ENCODE assay signal across 9 cellular contexts in the genomic region with DNA sequence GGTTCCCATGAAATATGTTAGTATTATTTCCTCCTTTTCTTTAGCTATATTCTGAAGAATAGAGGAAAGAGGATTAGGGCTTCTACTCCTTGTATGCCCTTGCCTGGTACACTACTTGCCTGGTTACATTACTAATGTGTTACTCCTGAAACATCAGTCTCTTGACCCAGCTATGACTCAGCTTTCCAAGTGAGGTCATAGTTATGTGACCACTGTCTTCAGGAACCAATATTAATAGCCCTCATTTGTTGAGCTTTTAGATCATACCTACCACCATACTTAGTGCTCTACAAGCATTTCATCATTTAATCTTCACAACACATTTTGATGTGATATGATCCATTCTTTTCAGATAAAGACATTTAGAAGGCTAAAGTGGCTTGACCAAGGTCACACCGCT.
DNase-seq lines count a peak whose midpoint lies in the region; ATAC-seq and TF ChIP-seq lines count a peak whose summit lies in the region.
"Had no signal": no experiment of that assay in that cellular context is flagged by ENCODE, and none has a peak within 500 bp of the region (broad histone marks: within the 10 kb centered on the region; RNA-seq: fewer than 3 reads in every experiment).

No MANE protein-coding gene starts in this region.

- H3K4me3 ChIP-seq in A673 (ENCODE audit: low read depth, low read length, poor library complexity, severe bottlenecking) = no peak overlapping the region
- no peak overlapping the region for H3K4me3 ChIP-seq in neuronal stem cell (ENCODE audit: low read length in 2 of 2)

- no peak overlapping the region for H4K8ac ChIP-seq in neuronal stem cell (ENCODE audit: low read depth, low read length)

- no peak overlapping the region for H3K23ac ChIP-seq in neuronal stem cell (ENCODE audit: low read depth, low read length, poor library complexity)

- H3K79me1 ChIP-seq in neuronal stem cell (ENCODE audit: low read depth, low read length) = no peaks in the 10 kb centered on the region

- intact Hi-C loops in A673 (cut with micrococcal nuclease; ENCODE audit: unreplicated experiment) = no loop called here

- no peak overlapping the region for H3K14ac ChIP-seq in neuronal stem cell (ENCODE audit: low read length)

- CTCF ChIA-PET in A673 (lab: Charles Lee) = no interaction called here

- H2BK120ac ChIP-seq in neuronal stem cell (ENCODE audit: low read depth, low read length) = no peak overlapping the region

- TF ChIP-seq CTCF in A673 (conservative IDR thresholded peaks at IDR 0.05; ENCODE audit: low read depth, low read length) = no peak

- H3K4me1 ChIP-seq in A673 (ENCODE audit: insufficient read depth, low read length, poor library complexity, severe bottlenecking) (peaks cover 12% of the 10 kb centered on the region), neuronal stem cell (ENCODE audit: control insufficient read depth in 2 of 2, insufficient read depth in 1 of 2, low read depth in 1 of 2, low read length in 2 of 2) (peaks cover 0 to 5% of the 10 kb centered on the region in 2 donors)

- DNase-seq in astrocyte of the hippocampus (ENCODE audit: low read depth, low spot score) = peak; percentile 79
- peak; percentile 87 for DNase-seq in renal cortical epithelial cell (ENCODE audit: low read depth)
- no peak for DNase-seq in A673 (ENCODE audit: low spot score)
- DNase-seq in neuronal stem cell (ENCODE audit: low spot score) = no peak
- no peak for DNase-seq in NCI-H446 (lab: John Stamatoyannopoulos, UW)

- H3K36me3 ChIP-seq in A673 (ENCODE audit: insufficient read depth, low read length, poor library complexity, severe bottlenecking) (no peaks in the 10 kb centered on the region), neuronal stem cell (replicated peaks in 1 of 2; ENCODE audit: control insufficient read depth in 2 of 2, insufficient read depth in 2 of 2, low read length in 2 of 2) (no peaks in the 10 kb centered on the region)
- H3K36me3 ChIP-seq: adrenal gland had no signal

- H3K18ac ChIP-seq in neuronal stem cell (ENCODE audit: low read length) = no peak overlapping the region

- no peak overlapping the region for H3K4me2 ChIP-seq in neuronal stem cell (ENCODE audit: insufficient read depth, low read length, poor library complexity, severe bottlenecking)

- H3K9me3 ChIP-seq in A673 (ENCODE audit: low read depth, low read length, poor library complexity, severe bottlenecking) = no peaks in the 10 kb centered on the region
- no peaks in the 10 kb centered on the region for H3K9me3 ChIP-seq in neuronal stem cell (replicated peaks in 1 of 2; ENCODE audit: control insufficient read depth in 2 of 2, insufficient read depth in 1 of 2, low read depth in 1 of 2, low read length in 2 of 2)
- H3K9me3 ChIP-seq: adrenal gland had no signal

- no peak overlapping the region for H3K27ac ChIP-seq in A673 (ENCODE audit: low read depth, low read length, poor library complexity, severe bottlenecking)
- no peak overlapping the region for H3K27ac ChIP-seq in neuronal stem cell (replicated peaks; ENCODE audit: low read length)

- no peak overlapping the region for H2BK5ac ChIP-seq in neuronal stem cell (ENCODE audit: low read length)

- H3K27me3 ChIP-seq in A673 (replicated peaks; ENCODE audit: insufficient read depth, low read depth, low read length, poor library complexity) (no peaks in the 10 kb centered on the region), neuronal stem cell (ENCODE audit: control insufficient read depth in 3 of 3, insufficient read depth in 3 of 3, low read depth in 1 of 3, low read length in 3 of 3) (no peaks in the 10 kb centered on the region)
- H3K27me3 ChIP-seq: adrenal gland had no signal

- BruUV-seq in A673 (replicated peaks; lab: Mats Ljungman, UMichigan) = no TSS peak

- WGBS in neuronal stem cell (ENCODE audit: extremely low coverage in 2 of 2, insufficient read length in 2 of 2, insufficient replicate concordance in 1 of 2), 2 donors = no CpG with 5 or more reads among the region's 1 CpG

- no peak overlapping the region for H2AFZ ChIP-seq in neuronal stem cell (ENCODE audit: low read length)

- no peak overlapping the region for H4K91ac ChIP-seq in neuronal stem cell (ENCODE audit: low read depth, low read length, poor library complexity)

- peak; percentile 49 for ATAC-seq in GM18511 (IDR thresholded peaks at IDR 0.05; ENCODE audit: unreplicated experiment)
- ATAC-seq in HG03066 (IDR thresholded peaks at IDR 0.05; ENCODE audit: low read depth, unreplicated experiment) = peak; percentile 40
- ATAC-seq in HG02852 (IDR thresholded peaks at IDR 0.05; ENCODE audit: unreplicated experiment) = no peak

- H3K9ac ChIP-seq in neuronal stem cell (ENCODE audit: low read depth, low read length, poor library complexity) = no peak overlapping the region

- no peak overlapping the region for H2AK5ac ChIP-seq in neuronal stem cell (ENCODE audit: low read depth, low read length)

- H2BK12ac ChIP-seq in neuronal stem cell (ENCODE audit: low read length) = no peak overlapping the region

- no peak overlapping the region for H3K4ac ChIP-seq in neuronal stem cell (ENCODE audit: low read length)

- H2BK15ac ChIP-seq in neuronal stem cell (ENCODE audit: low read length) = no peak overlapping the region

- POLR2A ChIA-PET in A673 (lab: Charles Lee; ENCODE audit: low non-redundant PET) = no interaction called here

Comparison
In these comparisons a context has a peak if more than half of its experiments do, and no peak if none do; other contexts are left out.
1. DNase-seq: peak in astrocyte of the hippocampus (single experiment) and renal cortical epithelial cell (single experiment); none in A673 (single experiment), neuronal stem cell (single experiment) and NCI-H446 (0 of 2).